In genomic region chr1:110320168-110320518, GRCh38 we compare ENCODE assay signal across 1 cellular context.
TF ChIP-seq lines count a peak whose summit lies in the region.

No MANE protein-coding gene starts in this region.

TF ChIP-seq in HCT116, 20 proteins besides CTCF, POLR2A, EP300 and RAD21 (continued from another document):
- TF ChIP-seq ZNF274 (IDR thresholded peaks at IDR 0.05; ENCODE audit: low read depth, low read length) = no peak
- no peak for TF ChIP-seq EZH2phosphoT487 (IDR thresholded peaks at IDR 0.05; ENCODE audit: borderline replicate concordance)
- no peak for TF ChIP-seq FOSL1 (IDR thresholded peaks at IDR 0.05; ENCODE audit: low read depth)
- TF ChIP-seq CEBPB (IDR thresholded peaks at IDR 0.05; ENCODE audit: low read depth) = no peak
- TF ChIP-seq TCF7L2 (IDR thresholded peaks at IDR 0.05; ENCODE audit: borderline replicate concordance, extremely low read depth, insufficient read depth, insufficient read length) = no peak
- TF ChIP-seq ATF3 (IDR thresholded peaks at IDR 0.05) = no peak
- no peak for TF ChIP-seq EGR1 (IDR thresholded peaks at IDR 0.05; ENCODE audit: low read depth)
